In the genomic region with DNA sequence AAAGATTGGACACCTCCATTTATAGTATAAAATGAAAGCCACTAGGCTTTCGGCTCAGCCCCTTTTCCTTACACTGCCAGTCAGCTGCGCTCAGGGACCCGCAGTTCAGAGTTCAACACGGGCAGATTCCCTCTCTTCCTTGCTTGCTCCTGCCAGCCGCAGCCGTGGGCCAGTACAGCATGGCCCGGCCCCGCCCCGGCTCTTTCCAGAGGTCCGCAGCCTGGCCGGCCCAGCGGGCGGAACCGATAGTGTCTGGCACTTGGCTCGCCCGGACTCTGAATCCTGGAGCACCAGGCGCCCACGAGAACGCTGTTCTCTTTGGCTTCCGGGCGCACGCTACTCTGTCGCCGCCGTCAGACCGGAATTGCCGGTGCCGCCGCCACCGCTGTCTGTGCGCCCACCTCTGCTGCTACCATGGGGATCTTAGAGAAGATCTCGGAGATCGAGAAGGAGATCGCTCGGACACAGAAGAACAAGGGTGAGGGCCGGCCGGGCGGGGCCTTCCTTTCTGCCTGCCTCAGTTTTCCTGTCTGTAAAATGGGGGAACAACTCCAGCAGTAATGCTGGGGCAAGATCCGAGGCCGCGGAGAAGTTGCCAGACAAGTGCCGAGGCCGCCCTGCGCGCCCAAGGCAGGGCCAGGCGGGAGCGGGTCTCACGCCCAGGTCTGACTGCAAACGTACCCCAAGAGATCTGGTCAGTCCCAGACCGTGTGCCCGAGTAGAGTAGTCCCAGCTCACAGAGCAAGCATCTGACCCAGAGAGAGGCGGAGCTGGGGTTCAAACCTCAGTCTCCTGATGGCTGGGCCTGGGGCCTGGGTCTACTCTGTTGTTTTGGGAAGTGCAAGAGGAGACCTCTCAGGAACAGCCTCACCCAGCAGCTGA, we compare ENCODE assay signal across 8 cellular contexts. TPM values are rescaled to one million over a fixed set of nuclear protein-coding genes. Genes with fewer than 3 reads are reported as not detected.
DNase-seq lines count a peak whose midpoint lies in the region; ATAC-seq and TF ChIP-seq lines count a peak whose summit lies in the region.

A gene with protein sequence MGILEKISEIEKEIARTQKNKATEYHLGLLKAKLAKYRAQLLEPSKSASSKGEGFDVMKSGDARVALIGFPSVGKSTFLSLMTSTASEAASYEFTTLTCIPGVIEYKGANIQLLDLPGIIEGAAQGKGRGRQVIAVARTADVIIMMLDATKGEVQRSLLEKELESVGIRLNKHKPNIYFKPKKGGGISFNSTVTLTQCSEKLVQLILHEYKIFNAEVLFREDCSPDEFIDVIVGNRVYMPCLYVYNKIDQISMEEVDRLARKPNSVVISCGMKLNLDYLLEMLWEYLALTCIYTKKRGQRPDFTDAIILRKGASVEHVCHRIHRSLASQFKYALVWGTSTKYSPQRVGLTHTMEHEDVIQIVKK (plus strand): TSS at position 339 of the 882 bp plus-strand sequence. CDS start 76 bp downstream, at position 415.

- H3K27ac ChIP-seq in adrenal gland: peak within 1 kb of the TSS in 4 of 5 donors; percentile 17 to 77 (median 64)
- peak within 1 kb of the TSS; percentile 47 to 87 (median 83) for H3K27ac ChIP-seq in heart right ventricle

- H3K9me3 Mint-ChIP-seq in type B pancreatic cell: no peaks in the 10 kb centered on the region

- H3K27me3 ChIP-seq in adrenal gland (no peaks in the 10 kb centered on the region), heart right ventricle (no peaks in the 10 kb centered on the region)

- peak within 1 kb of the TSS; percentile 97 for H3K27ac Mint-ChIP-seq in type B pancreatic cell

- H3K4me1 ChIP-seq in adrenal gland (replicated peaks in 1 of 2) (peaks cover 6 to 14% of the 10 kb centered on the region in 2 donors), heart right ventricle (peaks cover 0 to 18% (median 12%) of the 10 kb centered on the region in 9 donors)

- no peaks in the 10 kb centered on the region for H3K27me3 Mint-ChIP-seq in type B pancreatic cell

- no peaks in the 10 kb centered on the region for H3K9me3 ChIP-seq in adrenal gland (replicated peaks in 1 of 3)
- no peaks in the 10 kb centered on the region for H3K9me3 ChIP-seq in heart right ventricle

- peak within 1 kb of the TSS; percentile 92 for H3K4me3 ChIP-seq in GM12864 (ENCODE audit: low read depth, low read length)
- peak within 1 kb of the TSS; percentile 52 to 98 (median 67) for H3K4me3 ChIP-seq in adrenal gland
- peak within 1 kb of the TSS; percentile 68 to 85 (median 80) for H3K4me3 ChIP-seq in heart right ventricle

- peak; percentile 64 to 69 for TF ChIP-seq POLR2A in adrenal gland (IDR thresholded peaks at IDR 0.05)

- intact Hi-C loops in adrenal gland (cut with DNase I) (no loop called here), heart right ventricle (cut with DNase I) (no loop called here), posterior cingulate gyrus (cut with DNase I) (loop anchor here (5.0 to 10.0 kb wide), 2 partner anchors 53 to 94 kb away; a partner anchor contains a TSS)

- DNase-seq in GM12864 (ENCODE audit: low read depth): peak; percentile 72
- DNase-seq in NCI-H1436 treated with DMSO at 0.1 percent for 48 hours (lab: John Stamatoyannopoulos, UW): peak; percentile 41
- peak; percentile 63 to 87 (median 78) for DNase-seq in T-helper 1 cell
- peak; percentile 89 to 96 (median 94) for DNase-seq in adrenal gland
- peak; percentile 91 to 92 for DNase-seq in heart right ventricle
- peak; percentile 84 to 98 (median 90) for DNase-seq in posterior cingulate gyrus
- DNase-seq in type B pancreatic cell (ENCODE audit: extremely low spot score, unreplicated experiment): peak; percentile 95

- peaks cover 18% of the 10 kb centered on the region for H3K4me1 Mint-ChIP-seq in type B pancreatic cell (ENCODE audit: unreplicated experiment)

- peak within 1 kb of the TSS; percentile 99 for H3K4me3 Mint-ChIP-seq in type B pancreatic cell

- H3K36me3 Mint-ChIP-seq in type B pancreatic cell: no peaks in the 10 kb centered on the region

- peaks cover 0 to 3% of the 10 kb centered on the region in 2 donors for H3K36me3 ChIP-seq in adrenal gland (replicated peaks in 1 of 2)
- H3K36me3 ChIP-seq in heart right ventricle: peaks cover 0 to 23% (median 0%) of the 10 kb centered on the region in 9 donors

- ATAC-seq in HG02759 (IDR thresholded peaks at IDR 0.05; ENCODE audit: unreplicated experiment) (peak; percentile 91), heart right ventricle (peak; percentile 96 to 98 (median 97))

- TF ChIP-seq CTCF in GM12864 (IDR thresholded peaks at IDR 0.05; ENCODE audit: low read depth, low read length, missing control alignments) (peak; percentile 7), adrenal gland (IDR thresholded peaks at IDR 0.05) (peak in 1 of 6 experiments; percentile 21), heart right ventricle (IDR thresholded peaks at IDR 0.05) (peak in 4 of 9 donors; percentile 11 to 34 (median 25)), type B pancreatic cell (conservative IDR thresholded peaks at IDR 0.05) (peak; percentile 5)

- 0 to 1% (median 1%) methylated on average over 12 to 52 of the region's 52 CpGs for WGBS in adrenal gland, 4 donors
- WGBS in heart right ventricle, 2 donors: 1 to 2% methylated on average over 52 of the region's 52 CpGs

RNA-seq across cellular contexts. Expression of the gene that starts here (rescaled TPM):
- total RNA-seq in adrenal gland: 10 to 100 TPM; 34.9 to 81.4 (median 43.5) TPM
- 10 to 100 TPM; 17.1 to 97.1 (median 69.0) TPM for polyA plus RNA-seq in adrenal gland
- total RNA-seq in heart right ventricle: 10 to 100 TPM; 18.1 to 23.3 (median 20.9) TPM
- polyA plus RNA-seq in heart right ventricle: 10 to 100 TPM; 28.4 to 44.3 TPM
- total RNA-seq in type B pancreatic cell (ENCODE audit: low replicate concordance): 34.2 and 35.0 TPM in 2 replicates

Comparison
In these comparisons a context has a peak if more than half of its experiments do, and no peak if none do; other contexts are left out.
1. Peak in every context shown above with its lines: DNase-seq, ATAC-seq, H3K4me3 ChIP-seq and H3K27ac ChIP-seq.
2. DNase-seq: peak in every context shown above with its lines; median percentile 95 in type B pancreatic cell; 94 in adrenal gland; 92 in heart right ventricle; 90 in posterior cingulate gyrus; 78 in T-helper 1 cell; 72 in GM12864; 41 in NCI-H1436 treated with DMSO at 0.1 percent for 48 hours.